In the genomic region with DNA sequence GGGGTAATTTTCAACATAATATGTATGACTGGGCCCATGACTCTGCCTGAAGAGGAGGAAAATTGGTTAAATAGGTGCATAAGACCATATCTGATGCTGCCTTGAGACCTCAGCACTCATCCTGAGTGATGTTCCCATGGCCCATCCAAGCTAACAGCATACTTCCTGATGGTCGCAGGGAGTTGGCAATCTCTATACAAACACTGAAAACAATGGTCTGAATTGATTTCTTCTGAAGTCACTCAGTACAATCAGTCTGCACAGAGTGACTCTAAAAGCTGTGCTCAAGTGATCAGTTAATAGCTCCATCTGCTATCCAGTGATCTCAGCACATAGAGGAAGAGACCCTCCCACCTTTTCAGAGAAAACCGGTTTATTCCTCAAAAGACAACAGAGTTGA, we compare ENCODE assay signal across 19 cellular contexts. TPM values are rescaled to one million over a fixed set of nuclear protein-coding genes. Genes with fewer than 3 reads are reported as not detected.
A peak's percentile ranks its signal among the peaks of the same experiment; 100 is the strongest.
DNase-seq lines count a peak whose midpoint lies in the region; ATAC-seq lines count a peak whose summit lies in the region.
"Had no signal": no experiment of that assay in that cellular context is flagged by ENCODE, and none has a peak within 500 bp of the region (broad histone marks: within the 10 kb centered on the region; RNA-seq: fewer than 3 reads in every experiment).

No MANE protein-coding gene starts in this region.

- peaks cover 5 to 9% of the 10 kb centered on the region in 2 donors for H3K9me3 Mint-ChIP-seq in activated naive CD4-positive, alpha-beta T cell treated with anti-CD3 and anti-CD28 coated beads, Interleukin-2, amount 50 U/mL, for 72 hours

- H3K36me3 Mint-ChIP-seq in activated naive CD4-positive, alpha-beta T cell treated with anti-CD3 and anti-CD28 coated beads, Interleukin-2, amount 50 U/mL, for 72 hours: no peaks in the 10 kb centered on the region

- no peak for ATAC-seq in HG03378 (IDR thresholded peaks at IDR 0.05; ENCODE audit: unreplicated experiment)
- ATAC-seq in activated naive CD4-positive, alpha-beta T cell treated with anti-CD3 and anti-CD28 coated beads, Interleukin-2, amount 50 U/mL, for 72 hours: no peak
- ATAC-seq: GM12878, HCT116, Panc1 had no signal

- DNase-seq in NCI-H1092 treated with DMSO at 0.1 percent for 48 hours (lab: John Stamatoyannopoulos, UW) (peak; percentile 27), NCI-H1092 (lab: John Stamatoyannopoulos, UW) (no peak), NCI-H345 treated with DMSO at 0.1 percent for 48 hours (lab: John Stamatoyannopoulos, UW; ENCODE audit: unreplicated experiment) (peak; percentile 14), globus pallidus (ENCODE audit: low spot score) (peak; percentile 27)
- no peak for DNase-seq in activated naive CD4-positive, alpha-beta T cell (lab: John Stamatoyannopoulos, UW)
- DNase-seq in activated naive CD4-positive, alpha-beta T cell treated with anti-CD3 and anti-CD28 coated beads, Interleukin-2, amount 50 U/mL, for 72 hours (ENCODE audit: low spot score in 2 of 2): no peak
- DNase-seq: COR-L47, DMS53, EL, NCI-H1105 treated with DMSO at 0.1 percent for 48 hours, NCI-H187, NCI-H510A, SJCRH30 had no signal

- H3K27ac Mint-ChIP-seq in activated naive CD4-positive, alpha-beta T cell treated with anti-CD3 and anti-CD28 coated beads, Interleukin-2, amount 50 U/mL, for 72 hours: no peak overlapping the region
- H3K27ac Mint-ChIP-seq: B cell had no signal

RNA-seq across cellular contexts. Expression of a gene that starts 3.9 kb away (rescaled TPM):
- not detected for total RNA-seq in activated naive CD4-positive, alpha-beta T cell treated with anti-CD3 and anti-CD28 coated beads, Interleukin-2, amount 50 U/mL, for 72 hours
- total RNA-seq: A172, GM12878, SJCRH30 had no signal

Comparison
In these comparisons a context has a peak if more than half of its experiments do, and no peak if none do; other contexts are left out.
1. DNase-seq: peak in NCI-H1092 treated with DMSO at 0.1 percent for 48 hours (single experiment), NCI-H345 treated with DMSO at 0.1 percent for 48 hours (single experiment) and globus pallidus (single experiment); none in NCI-H1092 (single experiment), activated naive CD4-positive, alpha-beta T cell (0 of 4) and activated naive CD4-positive, alpha-beta T cell treated with anti-CD3 and anti-CD28 coated beads, Interleukin-2, amount 50 U/mL, for 72 hours (0 of 2).